8 cellular contexts compared by ENCODE assay signal in genomic region chr14:23307146-23307447, GRCh38. TPM values are rescaled to one million over a fixed set of nuclear protein-coding genes. Genes with fewer than 3 reads are reported as not detected.
DNase-seq lines count a peak whose midpoint lies in the region; ATAC-seq and TF ChIP-seq lines count a peak whose summit lies in the region.

No MANE protein-coding gene starts in this region.

- peaks cover 23 to 48% (median 42%) of the 10 kb centered on the region in 11 experiments; a peak in 21 of 22 replicates for H3K36me3 ChIP-seq in BLaER1 treated with 17β-estradiol and CSF1 and Interleukin-3, amounts not matched to agents 10 nM and 100 nM
- peaks cover 5% of the 10 kb centered on the region; the same call in 1 of the 2 replicates for H3K36me3 ChIP-seq in Panc1 (ENCODE audit: control insufficient read depth, insufficient read depth, low read length)
- H3K36me3 ChIP-seq in esophagus (ENCODE audit: control insufficient read depth in 2 of 2, insufficient read depth in 2 of 2, low read length in 1 of 2), result peaks cover 0 to 4% of the 10 kb centered on the region in 2 donors
- peaks cover 32% of the 10 kb centered on the region for H3K36me3 ChIP-seq in osteoblast (ENCODE audit: insufficient read depth, low read length)

- H3K4me3 ChIP-seq in BLaER1 treated with 17β-estradiol and CSF1 and Interleukin-3, amounts not matched to agents 10 nM and 100 nM, result peak overlapping the region; percentile 70 to 98 (median 80)
- peak overlapping the region; percentile 90 to 95 for H3K4me3 ChIP-seq in Panc1 (ENCODE audit: low read depth in 2 of 2, low read length in 2 of 2)
- peak overlapping the region; percentile 81 to 95 for H3K4me3 ChIP-seq in esophagus (ENCODE audit: low read depth in 1 of 2, low read length in 2 of 2)
- H3K4me3 ChIP-seq in osteoblast (ENCODE audit: insufficient read depth, low read length), result peak overlapping the region; percentile 81

- no peak for DNase-seq in Panc1 (ENCODE audit: low read depth, low spot score)
- DNase-seq in osteoblast (ENCODE audit: insufficient read length, low spot score, missing footprints), result peak; percentile 83
- DNase-seq in SIG-M5 (lab: John Stamatoyannopoulos, UW), result no peak

- H3K27ac ChIP-seq in BLaER1 treated with 17β-estradiol and CSF1 and Interleukin-3, amounts not matched to agents 10 nM and 100 nM, result peak overlapping the region; percentile 77 to 88 (median 84)
- H3K27ac ChIP-seq in Panc1 (ENCODE audit: low read length) (peak overlapping the region; percentile 97), esophagus (ENCODE audit: low read depth in 2 of 2, low read length in 1 of 2) (peak overlapping the region; percentile 90 to 96), osteoblast (ENCODE audit: low read depth, low read length) (peak overlapping the region; percentile 89)

- peaks cover 54 to 74% (median 64%) of the 10 kb centered on the region in 10 experiments for H3K4me1 ChIP-seq in BLaER1 treated with 17β-estradiol and CSF1 and Interleukin-3, amounts not matched to agents 10 nM and 100 nM
- peaks cover 19% of the 10 kb centered on the region for H3K4me1 ChIP-seq in Panc1 (ENCODE audit: control insufficient read depth, insufficient read depth, low read length)
- H3K4me1 ChIP-seq in esophagus (ENCODE audit: control insufficient read depth in 2 of 2, insufficient read depth in 2 of 2, low read length in 1 of 2), result peaks cover 15 to 16% of the 10 kb centered on the region in 2 donors
- H3K4me1 ChIP-seq in osteoblast (ENCODE audit: insufficient read depth, low read length), result peaks cover 44% of the 10 kb centered on the region

- no peaks in the 10 kb centered on the region for H3K9me3 ChIP-seq in BLaER1 treated with 17β-estradiol and CSF1 and Interleukin-3, amounts not matched to agents 10 nM and 100 nM (replicated peaks in 1 of 11)
- H3K9me3 ChIP-seq in Panc1 (ENCODE audit: control insufficient read depth, insufficient read depth, low read depth, low read length) (no peaks in the 10 kb centered on the region), esophagus (ENCODE audit: control insufficient read depth in 2 of 2, insufficient read depth in 1 of 2, low read depth in 1 of 2, low read length in 1 of 2) (no peaks in the 10 kb centered on the region), osteoblast (ENCODE audit: low read depth, low read length) (no peaks in the 10 kb centered on the region)

- peaks cover 54% of the 10 kb centered on the region for H3K79me2 ChIP-seq in osteoblast (ENCODE audit: insufficient read depth, low read length)

- WGBS in esophagus, 2 donors, result 4 to 10% methylated on average over 2 to 3 of the region's 3 CpGs

- TF ChIP-seq CTCF in Panc1 (IDR thresholded peaks at IDR 0.05), result no peak
- TF ChIP-seq CTCF in osteoblast (IDR thresholded peaks at IDR 0.05; ENCODE audit: extremely low read depth, low read depth, low read length), result no peak

- H4K20me1 ChIP-seq in BLaER1 treated with 17β-estradiol and CSF1 and Interleukin-3, amounts not matched to agents 10 nM and 100 nM, result peaks cover 0 to 37% (median 12%) of the 10 kb centered on the region in 11 experiments; a peak in 13 of 22 replicates
- H4K20me1 ChIP-seq in osteoblast (ENCODE audit: insufficient read depth, low read length), result peaks cover 38% of the 10 kb centered on the region

- in situ Hi-C loops in Panc1 (cut with HindIII; ENCODE audit: low pct_unique_long_range_greater_than_20kb, low sequenced_read_pairs), result no loop called here

- CTCF ChIA-PET in Panc1 (lab: Charles Lee), result interaction anchor here (0.6 to 1.2 kb wide), 2 partner anchors 53 to 55 kb away, joined by 3 to 4 read pairs; no protein-coding TSS in a partner anchor

- no peaks in the 10 kb centered on the region for H3K27me3 ChIP-seq in BLaER1 treated with 17β-estradiol and CSF1 and Interleukin-3, amounts not matched to agents 10 nM and 100 nM
- H3K27me3 ChIP-seq in Panc1 (ENCODE audit: control insufficient read depth, insufficient read depth, low read length) (no peaks in the 10 kb centered on the region), esophagus (ENCODE audit: control insufficient read depth in 1 of 2, insufficient read depth in 2 of 2, low read length in 2 of 2) (no peaks in the 10 kb centered on the region), osteoblast (ENCODE audit: insufficient read depth, low read length) (no peaks in the 10 kb centered on the region)

- intact Hi-C loops in Panc1 (cut with micrococcal nuclease; ENCODE audit: unreplicated experiment), result no loop called here

- POLR2A ChIA-PET in Panc1 (lab: Charles Lee), result interaction anchor here (0.6 kb wide), 1 partner anchor 207 kb away, joined by 7 read pairs; no protein-coding TSS in a partner anchor

- peak overlapping the region; percentile 88 to 100 (median 96) for H3K4me2 ChIP-seq in BLaER1 treated with 17β-estradiol and CSF1 and Interleukin-3, amounts not matched to agents 10 nM and 100 nM
- H3K4me2 ChIP-seq in osteoblast (ENCODE audit: insufficient read depth, low read length), result peak overlapping the region; percentile 82

- peak overlapping the region; percentile 80 to 96 (median 88) for H3K9ac ChIP-seq in BLaER1 treated with 17β-estradiol and CSF1 and Interleukin-3, amounts not matched to agents 10 nM and 100 nM

- peak overlapping the region; percentile 95 for H2AFZ ChIP-seq in osteoblast (ENCODE audit: low read length)

- no TSS peak for BruUV-seq in Panc1 (replicated peaks; lab: Mats Ljungman, UMichigan)

- no peak; the same call in 1 of the 2 replicates for ATAC-seq in Panc1
- ATAC-seq in HG03378 (IDR thresholded peaks at IDR 0.05; ENCODE audit: unreplicated experiment), result no peak
- no peak for ATAC-seq in GM18870 (IDR thresholded peaks at IDR 0.05; ENCODE audit: unreplicated experiment)
- no peak for ATAC-seq in GM21360 (IDR thresholded peaks at IDR 0.05; ENCODE audit: unreplicated experiment)

RNA-seq across cellular contexts. Expression of gene BCL2L2, which starts 0.5 kb away (rescaled TPM):
- total RNA-seq in Panc1 (2021; ENCODE audit: unreplicated experiment) (18.9 TPM), osteoblast (19.5 and 21.2 TPM in 2 replicates)
- 27.7 TPM for polyA plus RNA-seq in Panc1 (2012; ENCODE audit: insufficient read length)
- polyA plus RNA-seq in esophagus, result 10 to 100 TPM; 28.0 to 35.0 TPM

RNA-seq across cellular contexts. Expression of gene PPP1R3E, which starts 4.4 kb away (rescaled TPM):
- total RNA-seq in Panc1 (2021; ENCODE audit: unreplicated experiment) (8.8 TPM), osteoblast (7.6 and 9.1 TPM in 2 replicates)
- 2.8 TPM for polyA plus RNA-seq in Panc1 (2012; ENCODE audit: insufficient read length)
- 10 to 100 TPM in 1 of 2 donors, 1 to 10 TPM in 1; 5.2 to 12.7 TPM for polyA plus RNA-seq in esophagus

RNA-seq across cellular contexts. Expression of gene PABPN1, which starts 14.2 kb away (rescaled TPM):
- total RNA-seq in Panc1 (2021; ENCODE audit: unreplicated experiment) (159 TPM), osteoblast (42.3 and 51.9 TPM in 2 replicates)
- polyA plus RNA-seq in Panc1 (2012; ENCODE audit: insufficient read length), result 138 TPM
- polyA plus RNA-seq in esophagus, result 100 to 1,000 TPM; 105 to 154 TPM

RNA-seq across cellular contexts. Expression of gene HOMEZ, which starts 21.2 kb away (rescaled TPM):
- total RNA-seq in Panc1 (2021; ENCODE audit: unreplicated experiment), result 7.6 TPM
- 10.8 TPM for polyA plus RNA-seq in Panc1 (2012; ENCODE audit: insufficient read length)
- 10 to 100 TPM in 1 of 2 donors, 1 to 10 TPM in 1; 8.0 to 16.1 TPM for polyA plus RNA-seq in esophagus
- 5.4 and 8.0 TPM in 2 replicates for total RNA-seq in osteoblast

RNA-seq across cellular contexts. Expression of gene SLC22A17, which starts 45.6 kb away (rescaled TPM):
- total RNA-seq in Panc1 (2021; ENCODE audit: unreplicated experiment), result 3.2 TPM
- 3.3 TPM for polyA plus RNA-seq in Panc1 (2012; ENCODE audit: insufficient read length)
- 1 to 10 TPM; 4.7 to 8.3 TPM for polyA plus RNA-seq in esophagus
- 18.1 and 19.7 TPM in 2 replicates for total RNA-seq in osteoblast
